Comparison of ENCODE assay signal across 1 cellular context in the genomic region with DNA sequence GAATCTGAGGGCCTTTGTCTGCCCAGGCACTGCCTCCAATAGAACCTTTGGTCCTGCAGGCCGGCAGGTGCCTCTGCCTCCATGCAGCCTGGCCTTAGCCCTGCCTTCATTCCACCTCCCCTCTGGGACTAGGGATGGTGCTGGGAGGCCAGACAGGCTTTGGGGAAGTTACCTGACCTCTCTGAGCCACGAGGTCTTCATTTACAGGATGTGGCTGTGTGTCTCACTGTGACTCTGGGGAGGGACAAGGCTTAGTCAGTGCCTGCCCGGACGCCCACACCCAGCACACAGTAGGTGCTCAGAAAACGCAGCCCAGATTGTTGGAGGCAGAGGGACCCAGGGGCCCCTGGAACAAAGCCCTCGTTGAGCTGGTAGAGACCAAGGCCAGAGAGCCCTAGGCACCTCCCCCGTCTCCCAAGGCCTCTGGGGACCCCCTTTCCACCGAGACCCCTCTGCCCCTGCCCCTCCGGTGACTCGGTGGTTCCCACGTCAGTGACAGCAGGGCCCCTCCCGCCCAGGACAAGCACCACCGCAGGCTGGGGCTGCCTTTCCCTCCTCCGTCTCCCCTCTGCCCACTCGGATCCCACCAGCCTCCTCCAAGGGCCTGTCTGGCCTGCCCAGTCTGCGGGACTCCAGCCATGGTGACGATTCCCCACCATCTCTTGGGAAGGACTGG.
TF ChIP-seq lines count a peak whose summit lies in the region.

No MANE protein-coding gene starts in this region.

TF ChIP-seq in H1, 55 proteins besides CTCF, POLR2A, EP300 and RAD21:
- TF ChIP-seq SIN3A (conservative IDR thresholded peaks at IDR 0.05 in 1 of 2, IDR thresholded peaks at IDR 0.05 in 1 of 2; ENCODE audit: low read depth in 1 of 2, low read length in 2 of 2) (no peak), SUZ12 (IDR thresholded peaks at IDR 0.05; ENCODE audit: low read length) (no peak), POLR2AphosphoS5 (IDR thresholded peaks at IDR 0.05; ENCODE audit: low read depth, low read length) (no peak), BACH1 (IDR thresholded peaks at IDR 0.05; ENCODE audit: low read length) (no peak), CBX5 (IDR thresholded peaks at IDR 0.05; ENCODE audit: low read depth, low read length) (no peak), JUN (IDR thresholded peaks at IDR 0.05; ENCODE audit: low read depth, low read length) (no peak)
